In the genomic region with DNA sequence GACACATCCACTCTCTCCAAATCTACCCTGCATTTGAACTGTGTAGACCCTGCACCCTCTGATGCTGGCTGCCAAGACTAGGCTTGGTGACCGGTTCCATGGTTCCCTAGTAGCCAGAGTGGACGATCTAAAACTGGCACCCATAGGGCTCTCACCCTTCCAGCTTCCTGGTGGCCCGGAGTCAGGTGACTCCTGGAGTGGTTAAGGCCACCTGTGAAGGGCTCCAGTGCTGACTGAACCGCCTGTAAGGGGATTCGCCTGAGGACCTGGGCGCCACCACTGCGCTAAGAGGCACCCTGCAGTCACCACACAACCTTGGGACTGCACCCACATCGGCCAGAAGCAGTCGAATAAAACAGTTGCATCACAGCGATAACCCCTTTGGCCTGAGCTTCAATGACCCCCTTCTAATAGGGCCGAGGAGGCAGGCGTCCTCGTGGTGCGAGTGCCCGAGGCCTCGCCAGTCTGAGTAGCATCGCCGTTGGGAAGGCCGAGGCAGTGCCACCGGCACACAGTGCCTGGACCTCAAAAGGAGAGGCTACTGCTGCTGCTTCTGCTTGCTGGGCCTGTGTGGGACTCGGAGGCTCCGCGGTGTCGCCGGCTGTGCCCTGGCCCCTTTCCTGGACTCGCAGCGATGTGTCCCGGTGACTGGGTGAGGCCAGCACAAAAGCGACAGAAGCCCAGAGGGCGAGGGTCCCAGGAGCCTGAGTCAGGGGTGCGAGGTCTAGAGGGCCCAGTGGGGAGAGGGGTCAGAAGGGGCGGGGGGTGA, we compare ENCODE assay signal across 2 cellular contexts.
TF ChIP-seq lines count a peak whose summit lies in the region.

No MANE protein-coding gene starts in this region.

TF ChIP-seq in GM23338, 12 proteins besides CTCF, POLR2A, EP300 and RAD21:
- TF ChIP-seq EZH2phosphoT487 (IDR thresholded peaks at IDR 0.05; ENCODE audit: unreplicated experiment) (peak; percentile 14), ZNF331 (CRISPR knock-in tag; IDR thresholded peaks at IDR 0.05; ENCODE audit: low read depth) (no peak), EZH2 (IDR thresholded peaks at IDR 0.05; ENCODE audit: low read depth, unreplicated experiment) (peak; percentile 94)

TF ChIP-seq in H1, 55 proteins besides CTCF, POLR2A, EP300 and RAD21:
- TF ChIP-seq TBP (IDR thresholded peaks at IDR 0.05; ENCODE audit: low read depth, low read length) (no peak), SP2 (IDR thresholded peaks at IDR 0.05; ENCODE audit: low read length) (no peak), EZH2 (IDR thresholded peaks at IDR 0.05; ENCODE audit: low read depth, low read length, severe bottlenecking) (peak; percentile 43), RNF2 (IDR thresholded peaks at IDR 0.05; ENCODE audit: borderline replicate concordance, low read depth, low read length, missing control alignments, poor library complexity, severe bottlenecking) (peak; percentile 29), HDAC2 (IDR thresholded peaks at IDR 0.05; ENCODE audit: borderline replicate concordance in 1 of 2, low read depth in 2 of 2, low read length in 2 of 2) (no peak), SUZ12 (IDR thresholded peaks at IDR 0.05; ENCODE audit: low read length) (peak; percentile 50)
